Comparison of ENCODE assay signal across 21 cellular contexts in genomic region chr4:1049591-1049905, GRCh38. TPM values are rescaled to one million over a fixed set of nuclear protein-coding genes. Genes with fewer than 3 reads are reported as not detected.
A peak's percentile ranks its signal among the peaks of the same experiment; 100 is the strongest.
DNase-seq lines count a peak whose midpoint lies in the region; ATAC-seq, FAIRE-seq and TF ChIP-seq lines count a peak whose summit lies in the region.
"Had no signal": no experiment of that assay in that cellular context is flagged by ENCODE, and none has a peak within 500 bp of the region (broad histone marks: within the 10 kb centered on the region; RNA-seq: fewer than 3 reads in every experiment).

No MANE protein-coding gene starts in this region.

- FAIRE-seq in HepG2 (lab: Jason Lieb, UNC): no peak
- FAIRE-seq: astrocyte had no signal

- TF ChIP-seq EP300 in HepG2 (IDR thresholded peaks at IDR 0.05; ENCODE audit: low read depth in 2 of 2, low read length in 2 of 2): no peak
- no peak for TF ChIP-seq EP300 in HepG2 (CRISPR knock-in tag; IDR thresholded peaks at IDR 0.05; ENCODE audit: borderline replicate concordance)

- POLR2A ChIA-PET in HepG2 (lab: Yijun Ruan, JAX): no interaction called here

- H3K27me3 Mint-ChIP-seq in natural killer cell treated with Interleukin-12 subunit alpha and Interleukin-12 subunit beta and Interleukin-15 and Interleukin-18, amount 100 ng/mL, for 72 hours: peaks cover 12 to 29% of the 10 kb centered on the region in 2 donors

- DNase-seq in right lobe of liver (peak in 2 of 3 donors; percentile 45 to 55), HepG2 (ENCODE audit: low spot score) (no peak), cardiac septum (ENCODE audit: low spot score) (peak; percentile 64), upper lobe of right lung (peak; percentile 61), AML-193 (lab: John Stamatoyannopoulos, UW) (no peak), NCI-H774 (lab: John Stamatoyannopoulos, UW) (no peak)
- peak; percentile 51 for DNase-seq in natural killer cell treated with Interleukin-12 subunit alpha and Interleukin-12 subunit beta and Interleukin-15 and Interleukin-18, amount 100 ng/mL, for 72 hours (ENCODE audit: low spot score)
- DNase-seq: activated CD4-positive, alpha-beta T cell treated with anti-CD3 and anti-CD28 coated beads, Interleukin-2, amount 50 U/mL, for 1 hour; EL; foreskin melanocyte; NCI-H2107; NCI-H526 treated with DMSO at 0.1 percent for 48 hours; nephron progenitor cell; SHP77 treated with DMSO at 0.1 percent for 48 hours had no signal

- TF ChIP-seq CTCF in right lobe of liver (IDR thresholded peaks at IDR 0.05) (no peak), HepG2 (CRISPR knock-in tag; IDR thresholded peaks at IDR 0.05) (no peak), upper lobe of right lung (IDR thresholded peaks at IDR 0.05) (no peak)

- H3K79me2 ChIP-seq in HepG2 (ENCODE audit: insufficient read depth, low read length): no peaks in the 10 kb centered on the region

- ATAC-seq in right lobe of liver: no peak
- no peak for ATAC-seq in HepG2
- no peak for ATAC-seq in natural killer cell treated with Interleukin-12 subunit alpha and Interleukin-12 subunit beta and Interleukin-15 and Interleukin-18, amount 100 ng/mL, for 72 hours
- ATAC-seq in upper lobe of right lung: no peak
- no peak for ATAC-seq in HG02981 (IDR thresholded peaks at IDR 0.05; ENCODE audit: unreplicated experiment)
- ATAC-seq: psoas muscle, T-cell had no signal

- peaks cover 0 to 5% of the 10 kb centered on the region in 2 donors for H3K4me1 Mint-ChIP-seq in natural killer cell treated with Interleukin-12 subunit alpha and Interleukin-12 subunit beta and Interleukin-15 and Interleukin-18, amount 100 ng/mL, for 72 hours (ENCODE audit: low read depth in 2 of 2)

- no peaks in the 10 kb centered on the region for H3K36me3 Mint-ChIP-seq in natural killer cell treated with Interleukin-12 subunit alpha and Interleukin-12 subunit beta and Interleukin-15 and Interleukin-18, amount 100 ng/mL, for 72 hours
- H3K36me3 Mint-ChIP-seq: mesothelial cell of epicardium, T-cell had no signal

- no peak overlapping the region for H3K4me3 Mint-ChIP-seq in natural killer cell treated with Interleukin-12 subunit alpha and Interleukin-12 subunit beta and Interleukin-15 and Interleukin-18, amount 100 ng/mL, for 72 hours
- H3K4me3 Mint-ChIP-seq: mesothelial cell of epicardium, nephron progenitor cell, T-cell had no signal

- intact Hi-C loops in right lobe of liver (cut with DNase I) (no loop called here), HepG2 (cut with micrococcal nuclease; ENCODE audit: unreplicated experiment) (no loop called here), cardiac septum (cut with DNase I) (no loop called here), upper lobe of right lung (cut with DNase I) (no loop called here)

- no peaks in the 10 kb centered on the region for H3K36me3 ChIP-seq in right lobe of liver
- H3K36me3 ChIP-seq in HepG2 (replicated peaks in 1 of 2; ENCODE audit: control insufficient read depth in 1 of 2, insufficient read depth in 2 of 2, low read length in 2 of 2): no peaks in the 10 kb centered on the region
- H3K36me3 ChIP-seq in upper lobe of right lung: no peaks in the 10 kb centered on the region

- H3K4me1 ChIP-seq in right lobe of liver (peaks cover 0 to 12% (median 4%) of the 10 kb centered on the region in 4 donors), HepG2 (ENCODE audit: insufficient read depth, low read length) (peaks cover 9% of the 10 kb centered on the region), upper lobe of right lung (peaks cover 13% of the 10 kb centered on the region)

- CTCF ChIA-PET in HepG2 (lab: Yijun Ruan, JAX; ENCODE audit: low intra/inter-chr PET ratio, low total read pairs): no interaction called here

- peaks cover 24% of the 10 kb centered on the region; the same call in 1 of the 2 replicates for H4K20me1 ChIP-seq in HepG2 (ENCODE audit: insufficient read depth, low read length)

- no peak overlapping the region for H3K4me3 ChIP-seq in right lobe of liver
- no peak overlapping the region for H3K4me3 ChIP-seq in HepG2 (replicated peaks in 1 of 3; ENCODE audit: insufficient read depth in 1 of 3, low read depth in 2 of 3, low read length in 3 of 3)
- H3K4me3 ChIP-seq in upper lobe of right lung: no peak overlapping the region
- H3K4me3 ChIP-seq: psoas muscle had no signal

- H3K27me3 ChIP-seq in right lobe of liver (no peaks in the 10 kb centered on the region), HepG2 (ENCODE audit: control insufficient read depth in 1 of 2, insufficient read depth in 2 of 2, low read length in 2 of 2) (peaks cover 36 to 81% of the 10 kb centered on the region in 2 experiments), upper lobe of right lung (peaks cover 26% of the 10 kb centered on the region)

- H3K27ac ChIP-seq in right lobe of liver (no peak overlapping the region), HepG2 (ENCODE audit: extremely low read length, insufficient read depth, low read length) (no peak overlapping the region), upper lobe of right lung (no peak overlapping the region)
- H3K27ac ChIP-seq: psoas muscle had no signal

- TF ChIP-seq RAD21 in HepG2 (CRISPR knock-in tag; IDR thresholded peaks at IDR 0.05): no peak

- TF ChIP-seq POLR2A in right lobe of liver (IDR thresholded peaks at IDR 0.05) (no peak), HepG2 (IDR thresholded peaks at IDR 0.05; ENCODE audit: insufficient read depth in 1 of 2, low read depth in 2 of 2, low read length in 2 of 2) (no peak)

- H3K27ac Mint-ChIP-seq in natural killer cell treated with Interleukin-12 subunit alpha and Interleukin-12 subunit beta and Interleukin-15 and Interleukin-18, amount 100 ng/mL, for 72 hours: no peak overlapping the region
- H3K27ac Mint-ChIP-seq: activated naive CD4-positive, alpha-beta T cell treated with anti-CD3 and anti-CD28 coated beads, Interleukin-2, amount 50 U/mL, for 72 hours; mesothelial cell of epicardium; nephron progenitor cell; T-cell had no signal

- no TSS peak for BruUV-seq in HepG2 (replicated peaks; lab: Mats Ljungman, UMichigan)

- H3K9ac ChIP-seq in HepG2 (ENCODE audit: insufficient read depth, low read depth, low read length): no peak overlapping the region

- H3K4me2 ChIP-seq in HepG2 (ENCODE audit: low read depth, low read length): no peak overlapping the region

- 90% methylated on average over 2 of the region's 21 CpGs for WGBS in right lobe of liver (ENCODE audit: insufficient coverage, low coverage, low lambda C conversion rate, missing lambda C conversion rate)
- WGBS in HepG2 (ENCODE audit: low lambda C conversion rate): 34% methylated on average over 20 of the region's 21 CpGs

- H2AFZ ChIP-seq in HepG2 (ENCODE audit: low read length): no peak overlapping the region

- no peaks in the 10 kb centered on the region for H3K9me3 Mint-ChIP-seq in natural killer cell treated with Interleukin-12 subunit alpha and Interleukin-12 subunit beta and Interleukin-15 and Interleukin-18, amount 100 ng/mL, for 72 hours
- H3K9me3 Mint-ChIP-seq: activated naive CD4-positive, alpha-beta T cell treated with anti-CD3 and anti-CD28 coated beads, Interleukin-2, amount 50 U/mL, for 72 hours; mesothelial cell of epicardium; T-cell had no signal

- H3K9me3 ChIP-seq in right lobe of liver (no peaks in the 10 kb centered on the region), HepG2 (ENCODE audit: low read length) (no peaks in the 10 kb centered on the region), upper lobe of right lung (no peaks in the 10 kb centered on the region)
- H3K9me3 ChIP-seq: Caco-2, psoas muscle had no signal

- in situ Hi-C loops in HepG2 (cut with HindIII; ENCODE audit: extremely low pct_ligation_motif_present, low pct_unique_long_range_greater_than_20kb): no loop called here

RNA-seq across cellular contexts. Expression of gene FGFRL1, which starts 38.1 kb away (rescaled TPM):
- 10 to 100 TPM; 27.9 to 60.1 (median 45.7) TPM for total RNA-seq in right lobe of liver
- 12.3 and 19.1 TPM in 2 replicates for total RNA-seq in HepG2 (2016; rRNA removed; fragmentation: Illumina TruSeq; extraction: Trizol)
- 8.9 and 9.3 TPM in 2 replicates for total RNA-seq in HepG2 (2016; cell fraction: cytosol; rRNA removed; fragmentation: Illumina TruSeq; extraction: Trizol; ENCODE audit: low read depth)
- 11.5 and 17.5 TPM in 2 replicates for total RNA-seq in HepG2 (2016; cell fraction: insoluble cytoplasmic fraction; rRNA removed; fragmentation: Illumina TruSeq; extraction: Trizol)
- total RNA-seq in HepG2 (2016; cell fraction: membrane; rRNA removed; fragmentation: Illumina TruSeq; extraction: Trizol): 31.8 and 32.6 TPM in 2 replicates
- 13.0 and 15.9 TPM in 2 replicates for total RNA-seq in HepG2 (2016; cell fraction: nucleus; rRNA removed; fragmentation: Illumina TruSeq; extraction: Trizol)
- polyA plus RNA-seq in HepG2 (2011; rRNA removed): 30.6 and 35.5 TPM in 2 replicates
- 37.2 and 49.4 TPM in 2 replicates for polyA plus RNA-seq in HepG2 (2011; cell fraction: cytosol; rRNA removed)
- 122 and 143 TPM in 2 replicates for polyA plus RNA-seq in HepG2 (2011; cell fraction: nucleus; rRNA removed)
- polyA plus RNA-seq in HepG2 (2012): 21.8 and 31.9 TPM in 2 replicates
- polyA plus RNA-seq in HepG2 (2016; cell fraction: cytosol; fragmentation: Illumina TruSeq; extraction: Trizol; ENCODE audit: low read depth): 15.2 and 15.4 TPM in 2 replicates
- polyA plus RNA-seq in HepG2 (2016; cell fraction: insoluble cytoplasmic fraction; fragmentation: Illumina TruSeq; extraction: Trizol; ENCODE audit: low read depth): 18.1 and 23.1 TPM in 2 replicates
- 38.4 and 44.6 TPM in 2 replicates for polyA plus RNA-seq in HepG2 (2016; cell fraction: membrane; fragmentation: Illumina TruSeq; extraction: Trizol; ENCODE audit: low read depth)
- 33.6 and 40.0 TPM in 2 replicates for polyA plus RNA-seq in HepG2 (2016; cell fraction: nucleus; fragmentation: Illumina TruSeq; extraction: Trizol; ENCODE audit: insufficient read depth, low read depth)
- 74.3 and 145 TPM in 2 replicates for polyA minus RNA-seq in HepG2 (2011; rRNA and poly(A)+ RNA removed; ENCODE audit: low replicate concordance)
- polyA minus RNA-seq in HepG2 (2011; cell fraction: cytosol; rRNA and poly(A)+ RNA removed): 22.8 and 26.5 TPM in 2 replicates
- polyA minus RNA-seq in HepG2 (2011; cell fraction: nucleus; rRNA and poly(A)+ RNA removed): 19.9 and 23.2 TPM in 2 replicates
- total RNA-seq in cardiac septum: 28.1 TPM
- 10 to 100 TPM; 15.2 to 16.6 TPM for total RNA-seq in natural killer cell treated with Interleukin-12 subunit alpha and Interleukin-12 subunit beta and Interleukin-15 and Interleukin-18, amount 100 ng/mL, for 72 hours
- total RNA-seq in upper lobe of right lung: 25.2 TPM

RNA-seq across cellular contexts. Expression of gene SLC26A1, which starts 56.3 kb away (rescaled TPM):
- total RNA-seq in right lobe of liver (10 to 100 TPM in 5 of 6 experiments, 1 to 10 TPM in 1; 9.6 to 30.9 (median 23.0) TPM), HepG2 (2016; rRNA removed; fragmentation: Illumina TruSeq; extraction: Trizol) (7.2 and 22.9 TPM in 2 replicates), cardiac septum (0.22 TPM), upper lobe of right lung (0.20 TPM)
- 1.1 and 1.9 TPM in 2 replicates for total RNA-seq in HepG2 (2016; cell fraction: cytosol; rRNA removed; fragmentation: Illumina TruSeq; extraction: Trizol; ENCODE audit: low read depth)
- total RNA-seq in HepG2 (2016; cell fraction: insoluble cytoplasmic fraction; rRNA removed; fragmentation: Illumina TruSeq; extraction: Trizol): 6.6 and 22.7 TPM in 2 replicates
- 4.2 and 4.6 TPM in 2 replicates for total RNA-seq in HepG2 (2016; cell fraction: membrane; rRNA removed; fragmentation: Illumina TruSeq; extraction: Trizol)
- 23.8 and 28.9 TPM in 2 replicates for total RNA-seq in HepG2 (2016; cell fraction: nucleus; rRNA removed; fragmentation: Illumina TruSeq; extraction: Trizol)
- 5.4 and 8.4 TPM in 2 replicates for polyA plus RNA-seq in HepG2 (2011; rRNA removed)
- 7.7 and 10.8 TPM in 2 replicates for polyA plus RNA-seq in HepG2 (2011; cell fraction: cytosol; rRNA removed)
- polyA plus RNA-seq in HepG2 (2011; cell fraction: nucleus; rRNA removed): 30.6 and 45.2 TPM in 2 replicates
- 5.1 and 7.0 TPM in 2 replicates for polyA plus RNA-seq in HepG2 (2012)
- polyA plus RNA-seq in HepG2 (2016; cell fraction: cytosol; fragmentation: Illumina TruSeq; extraction: Trizol; ENCODE audit: low read depth): 1.2 and 1.5 TPM in 2 replicates
- polyA plus RNA-seq in HepG2 (2016; cell fraction: insoluble cytoplasmic fraction; fragmentation: Illumina TruSeq; extraction: Trizol; ENCODE audit: low read depth): 4.5 and 6.1 TPM in 2 replicates
- polyA plus RNA-seq in HepG2 (2016; cell fraction: membrane; fragmentation: Illumina TruSeq; extraction: Trizol; ENCODE audit: low read depth): 1.6 and 2.2 TPM in 2 replicates
- polyA plus RNA-seq in HepG2 (2016; cell fraction: nucleus; fragmentation: Illumina TruSeq; extraction: Trizol; ENCODE audit: insufficient read depth, low read depth): 25.4 and 27.0 TPM in 2 replicates
- 0.40 and 58.6 TPM in 2 replicates for polyA minus RNA-seq in HepG2 (2011; rRNA and poly(A)+ RNA removed; ENCODE audit: low replicate concordance)
- polyA minus RNA-seq in HepG2 (2011; cell fraction: cytosol; rRNA and poly(A)+ RNA removed): 13.4 and 13.6 TPM in 2 replicates
- 37.7 and 40.7 TPM in 2 replicates for polyA minus RNA-seq in HepG2 (2011; cell fraction: nucleus; rRNA and poly(A)+ RNA removed)
- total RNA-seq in natural killer cell treated with Interleukin-12 subunit alpha and Interleukin-12 subunit beta and Interleukin-15 and Interleukin-18, amount 100 ng/mL, for 72 hours: under 1 TPM in 1 of 2 donors, not detected in 1; 0.88 TPM
- total RNA-seq: activated naive CD4-positive, alpha-beta T cell treated with anti-CD3 and anti-CD28 coated beads, Interleukin-2, amount 50 U/mL, for 72 hours had no signal

Comparison
In these comparisons a context has a peak if more than half of its experiments do, and no peak if none do; other contexts are left out.
1. DNase-seq: peak in right lobe of liver (2 of 3), cardiac septum (single experiment), natural killer cell treated with Interleukin-12 subunit alpha and Interleukin-12 subunit beta and Interleukin-15 and Interleukin-18, amount 100 ng/mL, for 72 hours (single experiment) and upper lobe of right lung (single experiment); none in HepG2 (single experiment), AML-193 (0 of 2) and NCI-H774 (single experiment).